26 cellular contexts compared by ENCODE assay signal in the genomic region with DNA sequence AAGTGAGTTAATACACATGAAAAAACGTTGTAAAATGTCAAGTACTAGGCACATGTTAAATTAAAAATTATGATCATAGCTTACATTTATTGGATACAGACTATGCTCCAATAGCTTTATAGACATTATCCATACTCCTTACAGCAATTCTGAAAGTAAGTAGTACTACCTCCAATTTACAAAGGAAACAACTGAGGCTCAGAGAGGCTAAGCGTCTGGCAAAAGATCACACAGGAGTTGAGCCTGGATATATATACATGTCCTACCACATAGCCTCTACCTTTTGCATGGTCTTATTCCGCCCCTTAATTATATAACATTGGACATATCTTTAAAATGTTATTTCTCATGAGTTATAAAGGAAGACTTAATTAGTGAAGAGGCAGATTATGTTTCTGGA.
"Had no signal": no experiment of that assay in that cellular context is flagged by ENCODE, and none has a peak within 500 bp of the region (broad histone marks: within the 10 kb centered on the region; RNA-seq: fewer than 3 reads in every experiment).

No MANE protein-coding gene starts in this region.

- H3K4me2 ChIP-seq: hepatocyte had no signal

- H3K79me2 ChIP-seq: hepatocyte had no signal

- ATAC-seq: effector memory CD8-positive, alpha-beta T cell; esophagus mucosa; foreskin keratinocyte; gastrocnemius medialis; gastroesophageal sphincter; heart left ventricle; heart right ventricle had no signal

- DNase-seq: colonic mucosa; cortex of kidney; dermis blood vessel endothelial cell; dorsolateral prefrontal cortex; effector CD4-positive, alpha-beta T cell; effector CD8-positive, alpha-beta T cell; effector memory CD4-positive, alpha-beta T cell; effector memory CD8-positive, alpha-beta T cell; endodermal cell; erythroblast; esophagus squamous epithelium; foreskin fibroblast; foreskin keratinocyte; foreskin melanocyte; gastrocnemius medialis; glutamatergic neuron; head of caudate nucleus; heart left ventricle; heart right ventricle had no signal

- FAIRE-seq: endothelial cell of umbilical vein had no signal

- H3K4me3 ChIP-seq: colonic mucosa, coronary artery, dorsolateral prefrontal cortex, esophagus muscularis mucosa, esophagus squamous epithelium, gastrocnemius medialis, gastroesophageal sphincter, heart left ventricle, heart right ventricle, hepatocyte had no signal

- H3K27ac ChIP-seq: colonic mucosa, coronary artery, dorsolateral prefrontal cortex, epithelial cell of prostate, esophagus muscularis mucosa, esophagus squamous epithelium, foreskin keratinocyte, gastrocnemius medialis, gastroesophageal sphincter, heart left ventricle, heart right ventricle, hepatocyte had no signal

- H3K27me3 ChIP-seq: colonic mucosa, dorsolateral prefrontal cortex, esophagus muscularis mucosa, esophagus squamous epithelium, foreskin keratinocyte, gastrocnemius medialis, gastroesophageal sphincter, heart left ventricle, heart right ventricle, hepatocyte had no signal

- H3K4me1 ChIP-seq: colonic mucosa, esophagus muscularis mucosa, foreskin keratinocyte, gastrocnemius medialis, gastroesophageal sphincter had no signal

- H2AFZ ChIP-seq: hepatocyte had no signal

- H3K9me3 ChIP-seq: colonic mucosa, esophagus muscularis mucosa, esophagus squamous epithelium, gastrocnemius medialis, gastroesophageal sphincter, heart left ventricle, heart right ventricle had no signal

- H3K36me3 ChIP-seq: colonic mucosa, gastrocnemius medialis had no signal
